Comparison of ENCODE assay signal across 16 cellular contexts in genomic region chr17:36687736-36688135, GRCh38.
"Had no signal": no experiment of that assay in that cellular context is flagged by ENCODE, and none has a peak within 500 bp of the region (broad histone marks: within the 10 kb centered on the region; RNA-seq: fewer than 3 reads in every experiment).

No MANE protein-coding gene starts in this region.

- H3K27me3 ChIP-seq: ovary had no signal

- H3K4me3 Mint-ChIP-seq: naive thymus-derived CD4-positive, alpha-beta T cell; nephron progenitor cell had no signal

- H3K4me3 ChIP-seq: ovary, stomach, thoracic aorta, transverse colon had no signal

- H3K27ac Mint-ChIP-seq: naive thymus-derived CD4-positive, alpha-beta T cell; progenitor cell of endocrine pancreas had no signal

- H3K9me3 Mint-ChIP-seq: naive thymus-derived CD4-positive, alpha-beta T cell; nephron progenitor cell had no signal

- DNase-seq: cortex of kidney; effector memory CD4-positive, alpha-beta T cell; foreskin keratinocyte; kidney glomerular epithelial cell; naive thymus-derived CD4-positive, alpha-beta T cell; nephron progenitor cell; ovary; right cardiac atrium; small intestine; stimulated activated CD4-positive, alpha-beta T cell treated with anti-CD3 and anti-CD28 coated beads, Interleukin-12 subunit alpha, Interleukin-12 subunit beta, amount 100 ng/mL, for 4 hours; stimulated activated naive CD4-positive, alpha-beta T cell; stomach; substantia nigra; transverse colon had no signal

- ATAC-seq: foreskin keratinocyte; naive thymus-derived CD4-positive, alpha-beta T cell; right cardiac atrium had no signal

- H3K36me3 ChIP-seq: ovary, stomach, thoracic aorta, transverse colon had no signal

- H3K9me3 ChIP-seq: ovary, stomach, thoracic aorta, transverse colon had no signal

- H3K4me1 ChIP-seq: foreskin keratinocyte, stomach had no signal

- H3K36me3 Mint-ChIP-seq: naive thymus-derived CD4-positive, alpha-beta T cell had no signal

- H3K27ac ChIP-seq: foreskin keratinocyte, ovary, stomach, thoracic aorta, transverse colon had no signal
